24 cellular contexts compared by ENCODE assay signal in genomic region chr5:159886312-159886711, GRCh38.
DNase-seq lines count a peak whose midpoint lies in the region; ATAC-seq and FAIRE-seq lines count a peak whose summit lies in the region.
"Had no signal": no experiment of that assay in that cellular context is flagged by ENCODE, and none has a peak within 500 bp of the region (broad histone marks: within the 10 kb centered on the region; RNA-seq: fewer than 3 reads in every experiment).

No MANE protein-coding gene starts in this region.

- ATAC-seq in stimulated activated naive B cell treated with anti-CD40 and anti-IgM and Interleukin-4, amounts not matched to agents 10 μg/mL and 1 μg/mL and 100 μg/mL, for 72 hours (replicated peaks) = no peak
- ATAC-seq: HepG2, K562, Right ventricle myocardium inferior had no signal

- H3K4me3 Mint-ChIP-seq in stimulated activated naive B cell treated with anti-CD40 and anti-IgM and Interleukin-4, amounts not matched to agents 10 μg/mL and 1 μg/mL and 100 μg/mL, for 72 hours = no peak overlapping the region
- H3K4me3 Mint-ChIP-seq: CD8-positive, alpha-beta memory T cell; HFFc6; T-helper 1 cell treated with Interleukin-12 subunit alpha and Interleukin-12 subunit beta and Interleukin-4 antibody, amounts not matched to agents 30 μg/mL and 1 μg/mL, for 36 hours had no signal

- H3K9me3 Mint-ChIP-seq in stimulated activated naive B cell treated with anti-CD40 and anti-IgM and Interleukin-4, amounts not matched to agents 10 μg/mL and 1 μg/mL and 100 μg/mL, for 72 hours = no peaks in the 10 kb centered on the region
- H3K9me3 Mint-ChIP-seq: CD8-positive, alpha-beta memory T cell; HFFc6; T-helper 1 cell treated with Interleukin-12 subunit alpha and Interleukin-12 subunit beta and Interleukin-4 antibody, amounts not matched to agents 30 μg/mL and 1 μg/mL, for 36 hours had no signal

- no peak overlapping the region for H3K27ac Mint-ChIP-seq in stimulated activated naive B cell treated with anti-CD40 and anti-IgM and Interleukin-4, amounts not matched to agents 10 μg/mL and 1 μg/mL and 100 μg/mL, for 72 hours
- H3K27ac Mint-ChIP-seq: CD8-positive, alpha-beta memory T cell; HFFc6; T-helper 1 cell treated with Interleukin-12 subunit alpha and Interleukin-12 subunit beta and Interleukin-4 antibody, amounts not matched to agents 30 μg/mL and 1 μg/mL, for 36 hours had no signal

- DNase-seq in NCI-H748 (lab: John Stamatoyannopoulos, UW; ENCODE audit: unreplicated experiment) (peak; percentile 37), NCI-H748 treated with DMSO at 0.1 percent for 48 hours (lab: John Stamatoyannopoulos, UW) (no peak), NCI-H1105 treated with DMSO at 0.1 percent for 48 hours (lab: John Stamatoyannopoulos, UW) (peak; percentile 48), RCC 7860 (ENCODE audit: low spot score) (peak; percentile 34), medulla oblongata (ENCODE audit: extremely low spot score) (peak; percentile 27), GM19239 (ENCODE audit: insufficient read length, low spot score) (no peak), NCI-H2171 treated with DMSO at 0.1 percent for 48 hours (lab: John Stamatoyannopoulos, UW) (no peak)
- DNase-seq in stimulated activated naive B cell treated with anti-CD40 and anti-IgM and Interleukin-4, amounts not matched to agents 10 μg/mL and 1 μg/mL and 100 μg/mL, for 72 hours = no peak
- DNase-seq: 8988T; Calu3; CD8-positive, alpha-beta memory T cell; H7; HFFc6; MM.1S; NCI-H1048; NCI-H1694; NCI-H510A; NCI-H82; OCI-M1 had no signal

- no peaks in the 10 kb centered on the region for H3K36me3 Mint-ChIP-seq in stimulated activated naive B cell treated with anti-CD40 and anti-IgM and Interleukin-4, amounts not matched to agents 10 μg/mL and 1 μg/mL and 100 μg/mL, for 72 hours
- H3K36me3 Mint-ChIP-seq: CD8-positive, alpha-beta memory T cell had no signal

- H3K27me3 Mint-ChIP-seq in stimulated activated naive B cell treated with anti-CD40 and anti-IgM and Interleukin-4, amounts not matched to agents 10 μg/mL and 1 μg/mL and 100 μg/mL, for 72 hours = peaks cover 24 to 29% of the 10 kb centered on the region in 2 donors

- H3K4me1 Mint-ChIP-seq in stimulated activated naive B cell treated with anti-CD40 and anti-IgM and Interleukin-4, amounts not matched to agents 10 μg/mL and 1 μg/mL and 100 μg/mL, for 72 hours = no peaks in the 10 kb centered on the region
- H3K4me1 Mint-ChIP-seq: CD8-positive, alpha-beta memory T cell had no signal

- no peak for FAIRE-seq in RCC 7860 (lab: Jason Lieb, UNC)
- FAIRE-seq in GM19239 (lab: Jason Lieb, UNC) = no peak
- FAIRE-seq: GM12891, HepG2, K562 had no signal

Comparison
In these comparisons a context has a peak if more than half of its experiments do, and no peak if none do; other contexts are left out.
1. DNase-seq: peak in NCI-H748 (single experiment), NCI-H1105 treated with DMSO at 0.1 percent for 48 hours (single experiment), RCC 7860 (single experiment) and medulla oblongata (single experiment); none in NCI-H748 treated with DMSO at 0.1 percent for 48 hours (single experiment), GM19239 (single experiment), stimulated activated naive B cell treated with anti-CD40 and anti-IgM and Interleukin-4, amounts not matched to agents 10 μg/mL and 1 μg/mL and 100 μg/mL, for 72 hours (single experiment) and NCI-H2171 treated with DMSO at 0.1 percent for 48 hours (single experiment).